ENCODE assay signal across 20 cellular contexts in the genomic region with DNA sequence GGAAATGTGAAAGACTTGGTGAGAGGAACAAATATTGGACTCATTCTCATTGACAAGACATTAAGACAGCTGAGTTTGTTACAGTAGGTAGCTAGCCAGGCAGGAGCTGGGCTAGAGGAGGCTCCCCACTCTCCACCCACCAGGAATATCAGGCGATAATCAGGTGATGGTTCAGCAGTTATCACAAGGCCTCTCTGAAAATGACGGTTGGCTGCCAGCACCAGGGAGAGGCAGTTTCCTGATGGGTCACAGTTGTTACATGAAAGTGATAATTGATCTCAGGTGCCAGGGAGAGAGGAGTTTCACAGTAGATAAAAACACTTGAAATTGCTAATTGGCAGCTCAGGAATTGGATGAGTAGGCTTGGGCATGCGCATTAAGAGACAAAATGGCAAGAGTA.
"Had no signal": no experiment of that assay in that cellular context is flagged by ENCODE, and none has a peak within 500 bp of the region (broad histone marks: within the 10 kb centered on the region; RNA-seq: fewer than 3 reads in every experiment).

No MANE protein-coding gene starts in this region.

- H3K36me3 ChIP-seq: cardiac muscle cell, left ventricle myocardium inferior, neural progenitor cell had no signal

- H3K4me3 ChIP-seq: cardiac muscle cell, left ventricle myocardium inferior, neural progenitor cell, psoas muscle, skin epidermis had no signal

- H3K4me3 Mint-ChIP-seq: activated B cell treated with CpG ODN at 0.5 μM for 24 hours; activated CD4-positive, alpha-beta memory T cell treated with anti-CD3 and anti-CD28 coated beads, Interleukin-2, amount 10 ng/mL, durations not matched to agents 7 days and 5 days; activated CD8-positive, alpha-beta memory T cell treated with anti-CD3 and anti-CD28 coated beads, Interleukin-2, amount 10 ng/mL, durations not matched to agents 7 days and 5 days; activated naive CD8-positive, alpha-beta T cell treated with anti-CD3 and anti-CD28 coated beads for 36 hours; activated T-helper 17 cell treated with anti-CD3 and anti-CD28 coated beads, Interleukin-2, amount 50 U/mL, for 72 hours; naive B cell; neural progenitor cell; stimulated activated naive CD8-positive, alpha-beta T cell treated with anti-CD3 and anti-CD28 coated beads, Interleukin-15, Interleukin-2, amounts not matched to agents 100 ng/mL and 50 ng/mL, for 24 hours; T-helper 2 cell treated with Interferon-gamma antibody and Interleukin-4, amounts not matched to agents 5 μg/mL and 100 μg/mL, for 36 hours had no signal

- DNase-seq: activated B cell treated with CpG ODN at 0.5 μM for 24 hours; activated CD4-positive, alpha-beta memory T cell treated with anti-CD3 and anti-CD28 coated beads, Interleukin-2, amount 10 ng/mL, durations not matched to agents 7 days and 5 days; activated CD4-positive, alpha-beta T cell treated with anti-CD3 and anti-CD28 coated beads for 4 hours; activated CD8-positive, alpha-beta memory T cell treated with anti-CD3 and anti-CD28 coated beads, Interleukin-2, amount 10 ng/mL, durations not matched to agents 7 days and 5 days; activated naive CD4-positive, alpha-beta T cell; activated naive CD8-positive, alpha-beta T cell treated with anti-CD3 and anti-CD28 coated beads for 36 hours; amniotic stem cell; head of caudate nucleus; left ventricle myocardium inferior; mammary epithelial cell; naive B cell; psoas muscle; right cardiac atrium; trophoblast cell had no signal

- H3K36me3 Mint-ChIP-seq: activated CD8-positive, alpha-beta memory T cell treated with anti-CD3 and anti-CD28 coated beads, Interleukin-2, amount 10 ng/mL, durations not matched to agents 7 days and 5 days; activated naive CD8-positive, alpha-beta T cell treated with anti-CD3 and anti-CD28 coated beads for 36 hours; naive B cell had no signal

- H3K4me1 ChIP-seq: left ventricle myocardium inferior, neural progenitor cell, psoas muscle had no signal

- H3K9me3 Mint-ChIP-seq: activated naive CD8-positive, alpha-beta T cell treated with anti-CD3 and anti-CD28 coated beads for 36 hours; activated T-helper 17 cell treated with anti-CD3 and anti-CD28 coated beads, Interleukin-2, amount 50 U/mL, for 72 hours; stimulated activated naive CD8-positive, alpha-beta T cell treated with anti-CD3 and anti-CD28 coated beads, Interleukin-15, Interleukin-2, amounts not matched to agents 100 ng/mL and 50 ng/mL, for 24 hours; T-helper 2 cell treated with Interferon-gamma antibody and Interleukin-4, amounts not matched to agents 5 μg/mL and 100 μg/mL, for 36 hours had no signal

- H3K27me3 Mint-ChIP-seq: activated B cell treated with CpG ODN at 0.5 μM for 24 hours; activated CD4-positive, alpha-beta memory T cell treated with anti-CD3 and anti-CD28 coated beads, Interleukin-2, amount 10 ng/mL, durations not matched to agents 7 days and 5 days; activated CD8-positive, alpha-beta memory T cell treated with anti-CD3 and anti-CD28 coated beads, Interleukin-2, amount 10 ng/mL, durations not matched to agents 7 days and 5 days; activated naive CD8-positive, alpha-beta T cell treated with anti-CD3 and anti-CD28 coated beads for 36 hours; activated T-helper 17 cell treated with anti-CD3 and anti-CD28 coated beads, Interleukin-2, amount 50 U/mL, for 72 hours; naive B cell; stimulated activated naive CD8-positive, alpha-beta T cell treated with anti-CD3 and anti-CD28 coated beads, Interleukin-15, Interleukin-2, amounts not matched to agents 100 ng/mL and 50 ng/mL, for 24 hours had no signal

- ATAC-seq: activated CD8-positive, alpha-beta memory T cell treated with anti-CD3 and anti-CD28 coated beads, Interleukin-2, amount 10 ng/mL, durations not matched to agents 7 days and 5 days; activated T-helper 17 cell treated with anti-CD3 and anti-CD28 coated beads, Interleukin-2, amount 50 U/mL, for 72 hours; psoas muscle; right cardiac atrium had no signal

- H3K4me1 Mint-ChIP-seq: activated B cell treated with CpG ODN at 0.5 μM for 24 hours; activated CD4-positive, alpha-beta memory T cell treated with anti-CD3 and anti-CD28 coated beads, Interleukin-2, amount 10 ng/mL, durations not matched to agents 7 days and 5 days; activated CD8-positive, alpha-beta memory T cell treated with anti-CD3 and anti-CD28 coated beads, Interleukin-2, amount 10 ng/mL, durations not matched to agents 7 days and 5 days; activated naive CD8-positive, alpha-beta T cell treated with anti-CD3 and anti-CD28 coated beads for 36 hours; naive B cell had no signal

- H3K27ac Mint-ChIP-seq: activated B cell treated with CpG ODN at 0.5 μM for 24 hours; activated CD4-positive, alpha-beta memory T cell treated with anti-CD3 and anti-CD28 coated beads, Interleukin-2, amount 10 ng/mL, durations not matched to agents 7 days and 5 days; activated CD8-positive, alpha-beta memory T cell treated with anti-CD3 and anti-CD28 coated beads, Interleukin-2, amount 10 ng/mL, durations not matched to agents 7 days and 5 days; activated naive CD8-positive, alpha-beta T cell treated with anti-CD3 and anti-CD28 coated beads for 36 hours; activated T-helper 17 cell treated with anti-CD3 and anti-CD28 coated beads, Interleukin-2, amount 50 U/mL, for 72 hours; stimulated activated naive CD8-positive, alpha-beta T cell treated with anti-CD3 and anti-CD28 coated beads, Interleukin-15, Interleukin-2, amounts not matched to agents 100 ng/mL and 50 ng/mL, for 24 hours; T-helper 2 cell treated with Interferon-gamma antibody and Interleukin-4, amounts not matched to agents 5 μg/mL and 100 μg/mL, for 36 hours had no signal

- H3K27ac ChIP-seq: cardiac muscle cell, left ventricle myocardium inferior, neural progenitor cell, psoas muscle, skin epidermis had no signal

- H3K9me3 ChIP-seq: left ventricle myocardium inferior, psoas muscle had no signal

- H3K27me3 ChIP-seq: cardiac muscle cell, neural progenitor cell had no signal
